ENCODE assay signal across 12 cellular contexts in genomic region chr2:230537531-230537976, GRCh38.
DNase-seq lines count a peak whose midpoint lies in the region; ATAC-seq, FAIRE-seq and TF ChIP-seq lines count a peak whose summit lies in the region.
"Had no signal": no experiment of that assay in that cellular context is flagged by ENCODE, and none has a peak within 500 bp of the region (broad histone marks: within the 10 kb centered on the region; RNA-seq: fewer than 3 reads in every experiment).

No MANE protein-coding gene starts in this region.

- H3K4me3 ChIP-seq in prostate gland (no peak overlapping the region), mucosa of descending colon (no peak overlapping the region), kidney (ENCODE audit: low read length in 2 of 2) (no peak overlapping the region), dorsolateral prefrontal cortex (no peak overlapping the region)

- H3K27me3 ChIP-seq in prostate gland (replicated peaks; ENCODE audit: insufficient read depth) = no peaks in the 10 kb centered on the region
- peaks cover 0 to 2% (median 0%) of the 10 kb centered on the region in 45 donors for H3K27me3 ChIP-seq in dorsolateral prefrontal cortex

- FAIRE-seq in kidney (lab: Jason Lieb, UNC) = no peak
- FAIRE-seq: endometrium had no signal

- intact Hi-C loops in prostate gland (cut with DNase I) (no loop called here), mucosa of descending colon (cut with DNase I, micrococcal nuclease) (no loop called here), kidney (cut with DNase I) (no loop called here), dorsolateral prefrontal cortex (cut with DNase I) (no loop called here)

- H3K27ac ChIP-seq in prostate gland (no peak overlapping the region), kidney (ENCODE audit: low read depth in 2 of 2, low read length in 2 of 2) (no peak overlapping the region), dorsolateral prefrontal cortex (no peak overlapping the region)

- peaks cover 47% of the 10 kb centered on the region for H3K4me1 Mint-ChIP-seq in T-helper 1 cell treated with Interleukin-12 subunit alpha and Interleukin-12 subunit beta and Interleukin-4 antibody, amounts not matched to agents 30 μg/mL and 1 μg/mL, for 36 hours (ENCODE audit: low read depth)

- no peak for TF ChIP-seq POLR2A in prostate gland (IDR thresholded peaks at IDR 0.05)

- H3K36me3 Mint-ChIP-seq in T-helper 1 cell treated with Interleukin-12 subunit alpha and Interleukin-12 subunit beta and Interleukin-4 antibody, amounts not matched to agents 30 μg/mL and 1 μg/mL, for 36 hours (ENCODE audit: low read depth) = peaks cover 62% of the 10 kb centered on the region

- H3K4me1 ChIP-seq in prostate gland (replicated peaks) = no peaks in the 10 kb centered on the region
- H3K4me1 ChIP-seq in mucosa of descending colon (ENCODE audit: low read depth) = no peaks in the 10 kb centered on the region
- H3K4me1 ChIP-seq in kidney (ENCODE audit: control insufficient read depth in 1 of 2, insufficient read depth in 1 of 2, low read depth in 1 of 2, low read length in 2 of 2) = no peaks in the 10 kb centered on the region

- H3K36me3 ChIP-seq in prostate gland (no peaks in the 10 kb centered on the region), mucosa of descending colon (ENCODE audit: low read depth) (no peaks in the 10 kb centered on the region), kidney (ENCODE audit: control insufficient read depth in 1 of 2, insufficient read depth in 2 of 2, low read length in 2 of 2) (peaks cover 2 to 9% of the 10 kb centered on the region in 2 donors)

- H3K4me3 Mint-ChIP-seq in T-helper 1 cell treated with Interleukin-12 subunit alpha and Interleukin-12 subunit beta and Interleukin-4 antibody, amounts not matched to agents 30 μg/mL and 1 μg/mL, for 36 hours = no peak overlapping the region

- peak; percentile 75 for ATAC-seq in GM18870 (IDR thresholded peaks at IDR 0.05; ENCODE audit: unreplicated experiment)
- ATAC-seq in HG02798 (IDR thresholded peaks at IDR 0.05; ENCODE audit: poor library complexity, unreplicated experiment) = peak; percentile 82
- no peak for ATAC-seq in mucosa of descending colon
- ATAC-seq: HCT116 had no signal

- TF ChIP-seq CTCF in GM10266 (IDR thresholded peaks at IDR 0.05; ENCODE audit: control insufficient read depth, insufficient read depth, low read depth, missing control alignments) = no peak
- no peak for TF ChIP-seq CTCF in prostate gland (IDR thresholded peaks at IDR 0.05)
- TF ChIP-seq CTCF in mucosa of descending colon (IDR thresholded peaks at IDR 0.05) = no peak
- no peak for TF ChIP-seq CTCF in kidney (IDR thresholded peaks at IDR 0.05; ENCODE audit: borderline replicate concordance, extremely low read depth, insufficient read depth)
- no peak for TF ChIP-seq CTCF in dorsolateral prefrontal cortex (IDR thresholded peaks at IDR 0.05 in 54 of 56, conservative IDR thresholded peaks at IDR 0.05 in 2 of 56; ENCODE audit: low read depth in 1 of 56, partially characterized antibody in 56 of 56)

- H3K9ac ChIP-seq in kidney (ENCODE audit: low read length in 2 of 2) = no peak overlapping the region

- no peaks in the 10 kb centered on the region for H3K27me3 Mint-ChIP-seq in T-helper 1 cell treated with Interleukin-12 subunit alpha and Interleukin-12 subunit beta and Interleukin-4 antibody, amounts not matched to agents 30 μg/mL and 1 μg/mL, for 36 hours (ENCODE audit: low read depth)

- peaks cover 5% of the 10 kb centered on the region for H3K9me3 Mint-ChIP-seq in T-helper 1 cell treated with Interleukin-12 subunit alpha and Interleukin-12 subunit beta and Interleukin-4 antibody, amounts not matched to agents 30 μg/mL and 1 μg/mL, for 36 hours

- WGBS in prostate gland = 76% methylated on average over 4 of the region's 4 CpGs

- no peaks in the 10 kb centered on the region for H3K9me3 ChIP-seq in prostate gland
- H3K9me3 ChIP-seq in mucosa of descending colon = no peaks in the 10 kb centered on the region
- H3K9me3 ChIP-seq in kidney (ENCODE audit: control insufficient read depth in 1 of 2, low read length in 2 of 2) = no peaks in the 10 kb centered on the region

- peak overlapping the region; percentile 58 for H3K27ac Mint-ChIP-seq in T-helper 1 cell treated with Interleukin-12 subunit alpha and Interleukin-12 subunit beta and Interleukin-4 antibody, amounts not matched to agents 30 μg/mL and 1 μg/mL, for 36 hours

- DNase-seq in GM10266 (ENCODE audit: extremely low spot score) = peak; percentile 56
- no peak for DNase-seq in prostate gland (ENCODE audit: low spot score)
- no peak for DNase-seq in mucosa of descending colon
- DNase-seq in kidney = no peak
- no peak for DNase-seq in dorsolateral prefrontal cortex
- DNase-seq: activated effector memory CD4-positive, alpha-beta T cell treated with Interleukin-2 at 50 U/mL for 16 hours; NCI-H146 had no signal
